In genomic region chr7:33762903-33763295, GRCh38 we compare ENCODE assay signal across 14 cellular contexts.
"Had no signal": no experiment of that assay in that cellular context is flagged by ENCODE, and none has a peak within 500 bp of the region (broad histone marks: within the 10 kb centered on the region; RNA-seq: fewer than 3 reads in every experiment).

No MANE protein-coding gene starts in this region.

- H3K36me3 ChIP-seq: transverse colon, uterus had no signal

- H3K9me3 Mint-ChIP-seq: activated T-helper 1 cell treated with anti-CD3 and anti-CD28 coated beads, Interleukin-12 subunit alpha, Interleukin-12 subunit beta, Interleukin-2, Interleukin-4 antibody, amounts not matched to agents 30 ng/mL and 10 ng/mL and 1 ng/mL, durations not matched to agents 14 hours and 24 hours and 36 hours; neural crest cell; T-helper 2 cell treated with Interferon-gamma antibody and Interleukin-4, amounts not matched to agents 5 μg/mL and 100 μg/mL, for 36 hours had no signal

- H3K27me3 ChIP-seq: body of pancreas, dorsolateral prefrontal cortex, transverse colon, uterus had no signal

- H3K27me3 Mint-ChIP-seq: activated naive CD8-positive, alpha-beta T cell had no signal

- H3K4me1 ChIP-seq: uterus had no signal

- H3K9me3 ChIP-seq: body of pancreas, transverse colon, uterus had no signal

- H3K27ac ChIP-seq: body of pancreas, dorsolateral prefrontal cortex, transverse colon, uterus had no signal

- H3K27ac Mint-ChIP-seq: activated naive CD8-positive, alpha-beta T cell; activated T-helper 1 cell treated with anti-CD3 and anti-CD28 coated beads, Interleukin-12 subunit alpha, Interleukin-12 subunit beta, Interleukin-2, Interleukin-4 antibody, amounts not matched to agents 30 ng/mL and 10 ng/mL and 1 ng/mL, durations not matched to agents 14 hours and 24 hours and 36 hours; immature natural killer cell; progenitor cell of endocrine pancreas; T-helper 2 cell treated with Interferon-gamma antibody and Interleukin-4, amounts not matched to agents 5 μg/mL and 100 μg/mL, for 36 hours had no signal

- H3K36me3 Mint-ChIP-seq: immature natural killer cell had no signal

- H3K4me3 ChIP-seq: body of pancreas, dorsolateral prefrontal cortex, transverse colon, uterus had no signal

- H3K4me3 Mint-ChIP-seq: activated naive CD8-positive, alpha-beta T cell; activated T-helper 1 cell treated with anti-CD3 and anti-CD28 coated beads, Interleukin-12 subunit alpha, Interleukin-12 subunit beta, Interleukin-2, Interleukin-4 antibody, amounts not matched to agents 30 ng/mL and 10 ng/mL and 1 ng/mL, durations not matched to agents 14 hours and 24 hours and 36 hours; immature natural killer cell; neural crest cell; T-helper 2 cell treated with Interferon-gamma antibody and Interleukin-4, amounts not matched to agents 5 μg/mL and 100 μg/mL, for 36 hours had no signal

- DNase-seq: activated CD4-positive, alpha-beta T cell treated with anti-CD3 and anti-CD28 coated beads, Interleukin-2, amount 50 U/mL, for 48 hours; amniotic stem cell; body of pancreas; dorsolateral prefrontal cortex; immature natural killer cell; kidney glomerular epithelial cell; stimulated activated naive CD8-positive, alpha-beta T cell treated with anti-CD3 and anti-CD28 coated beads, Interleukin-15, Interleukin-2, amounts not matched to agents 100 U/mL and 50 U/mL, for 24 hours; transverse colon; uterus had no signal
